In the genomic region with DNA sequence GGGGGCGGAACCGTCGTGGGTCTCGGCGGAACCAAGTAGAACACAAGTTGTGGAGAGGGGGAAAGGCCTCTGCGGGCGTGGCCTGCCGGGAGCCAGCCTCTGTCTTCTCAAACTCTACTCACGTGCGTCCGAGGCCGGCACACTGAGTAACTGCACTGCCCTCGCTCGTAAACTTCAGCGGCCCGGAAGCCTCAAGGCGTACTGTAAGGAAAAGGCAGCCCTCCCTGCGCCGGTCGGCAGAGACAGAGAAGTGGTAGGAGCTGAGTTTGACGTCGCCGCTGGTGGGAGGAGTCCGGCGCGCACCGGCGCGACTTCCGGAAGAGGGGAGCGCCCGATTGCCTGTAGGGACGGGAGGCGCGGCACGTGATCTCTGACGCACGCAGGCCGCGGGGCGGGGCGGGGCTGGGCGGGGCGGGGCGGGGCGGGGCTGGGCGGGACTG, we compare ENCODE assay signal across 8 cellular contexts.
DNase-seq lines count a peak whose midpoint lies in the region; ATAC-seq lines count a peak whose summit lies in the region.

A gene with protein sequence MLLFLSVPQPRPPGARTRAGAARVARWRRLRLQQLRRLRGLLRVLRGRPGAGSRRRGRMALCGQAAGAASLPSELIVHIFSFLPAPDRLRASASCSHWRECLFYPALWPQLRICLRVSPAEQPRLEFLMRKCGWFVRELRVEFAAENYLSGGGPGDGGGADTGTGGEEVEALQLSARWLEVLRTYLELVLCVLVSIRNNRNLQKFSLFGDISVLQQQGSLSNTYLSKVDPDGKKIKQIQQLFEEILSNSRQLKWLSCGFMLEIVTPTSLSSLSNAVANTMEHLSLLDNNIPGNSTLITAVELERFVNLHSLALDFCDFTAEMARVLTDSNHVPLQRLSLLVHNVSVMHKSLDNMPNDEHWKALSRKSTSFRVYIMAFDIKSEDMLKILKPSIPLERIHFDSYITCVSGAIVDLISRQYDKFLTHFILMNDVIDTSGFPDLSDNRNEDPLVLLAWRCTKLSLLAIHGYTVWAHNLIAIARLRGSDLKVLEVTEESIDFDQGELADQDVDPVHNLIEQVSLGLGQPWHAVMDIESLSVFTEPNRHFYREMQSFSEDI (minus strand): TSS at position 255 of the 440 bp plus-strand sequence. CDS start 271 bp downstream, outside the sequence.

- no peaks in the 10 kb centered on the region for H3K9me3 Mint-ChIP-seq in central memory CD8-positive, alpha-beta T cell

- H3K27me3 Mint-ChIP-seq in central memory CD8-positive, alpha-beta T cell: no peaks in the 10 kb centered on the region

- H3K27ac Mint-ChIP-seq in central memory CD8-positive, alpha-beta T cell (ENCODE audit: low read depth): peak within 1 kb of the TSS; percentile 100

- DNase-seq in AG08395 (ENCODE audit: low spot score) (peak; percentile 97), NCI-H446 (lab: John Stamatoyannopoulos, UW) (peak; percentile 95 to 96), islet precursor cell (peak; percentile 99)
- DNase-seq in central memory CD8-positive, alpha-beta T cell (ENCODE audit: low spot score in 2 of 2): peak; percentile 97 to 98
- peak; percentile 93 for DNase-seq in stimulated activated CD4-positive, alpha-beta T cell treated with anti-CD3 and anti-CD28 coated beads, Interleukin-12 subunit alpha, Interleukin-12 subunit beta, amount 100 ng/mL, for 4 hours

- peaks cover 19% of the 10 kb centered on the region for H3K36me3 Mint-ChIP-seq in central memory CD8-positive, alpha-beta T cell (ENCODE audit: insufficient read depth)

- H3K4me3 Mint-ChIP-seq in central memory CD8-positive, alpha-beta T cell: peak within 1 kb of the TSS; percentile 96

- peaks cover 40% of the 10 kb centered on the region for H3K4me1 Mint-ChIP-seq in central memory CD8-positive, alpha-beta T cell

- ATAC-seq in GM19035 (IDR thresholded peaks at IDR 0.05; ENCODE audit: unreplicated experiment): peak; percentile 83
- peak; percentile 85 for ATAC-seq in HG03354 (IDR thresholded peaks at IDR 0.05; ENCODE audit: poor library complexity, severe bottlenecking, unreplicated experiment)
- ATAC-seq in activated CD4-positive, CD25-positive, alpha-beta regulatory T cell treated with anti-CD3 and anti-CD28 coated beads, Interleukin-2, amount 50 U/mL, for 24 hours: peak; percentile 86 to 89
- ATAC-seq in central memory CD8-positive, alpha-beta T cell (replicated peaks; ENCODE audit: extremely low read depth, poor library complexity, severe bottlenecking): peak; percentile 86

Comparison
In these comparisons a context has a peak if more than half of its experiments do, and no peak if none do; other contexts are left out.
1. Peak in every context shown above with its lines: DNase-seq and ATAC-seq.